In the genomic region with DNA sequence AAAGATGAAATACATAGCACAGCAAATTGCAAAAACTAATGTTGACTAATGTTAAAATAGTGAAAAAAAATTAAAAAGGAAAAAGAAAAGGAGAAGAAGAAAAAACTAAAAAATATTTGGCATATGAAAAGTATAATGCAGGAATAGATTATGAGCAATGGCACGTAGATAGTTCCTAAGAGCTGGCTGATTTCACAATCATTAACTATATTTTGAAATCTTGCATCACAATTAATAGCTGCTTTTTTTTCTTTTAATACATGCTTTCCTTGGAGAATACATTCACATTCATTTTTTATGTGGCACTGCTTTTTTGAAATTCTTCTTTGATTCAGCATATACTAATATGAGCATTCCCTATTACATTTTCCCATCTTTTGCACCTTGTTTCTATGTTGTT, we compare ENCODE assay signal across 3 cellular contexts.
A peak's percentile ranks its signal among the peaks of the same experiment; 100 is the strongest.
TF ChIP-seq lines count a peak whose summit lies in the region.

No MANE protein-coding gene starts in this region.

TF ChIP-seq in HepG2, 621 proteins besides CTCF, POLR2A, EP300 and RAD21:
- TF ChIP-seq CEBPB (IDR thresholded peaks at IDR 0.05; ENCODE audit: borderline replicate concordance, low read depth, low read length) (peak; percentile 73), SP2 (CRISPR knock-in tag; IDR thresholded peaks at IDR 0.05) (no peak)

TF ChIP-seq in IMR-90, 13 proteins besides CTCF, POLR2A, EP300 and RAD21:
- TF ChIP-seq CEBPB (IDR thresholded peaks at IDR 0.05; ENCODE audit: low read depth, low read length) (peak; percentile 50), RCOR1 (IDR thresholded peaks at IDR 0.05; ENCODE audit: insufficient replicate concordance, low read length) (no peak), FOS (IDR thresholded peaks at IDR 0.05; ENCODE audit: low read depth, low read length) (no peak)
- TF ChIP-seq, protein P1, sequence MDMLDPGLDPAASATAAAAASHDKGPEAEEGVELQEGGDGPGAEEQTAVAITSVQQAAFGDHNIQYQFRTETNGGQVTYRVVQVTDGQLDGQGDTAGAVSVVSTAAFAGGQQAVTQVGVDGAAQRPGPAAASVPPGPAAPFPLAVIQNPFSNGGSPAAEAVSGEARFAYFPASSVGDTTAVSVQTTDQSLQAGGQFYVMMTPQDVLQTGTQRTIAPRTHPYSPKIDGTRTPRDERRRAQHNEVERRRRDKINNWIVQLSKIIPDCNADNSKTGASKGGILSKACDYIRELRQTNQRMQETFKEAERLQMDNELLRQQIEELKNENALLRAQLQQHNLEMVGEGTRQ (IDR thresholded peaks at IDR 0.05; ENCODE audit: low read depth, low read length), result no peak

TF ChIP-seq in K562, 482 proteins besides CTCF, POLR2A, EP300 and RAD21:
- TF ChIP-seq CBFA2T3 (IDR thresholded peaks at IDR 0.05), result no peak
- TF ChIP-seq CEBPG (CRISPR knock-in tag; IDR thresholded peaks at IDR 0.05), result no peak
- TF ChIP-seq CEBPG (tag; conservative IDR thresholded peaks at IDR 0.05 in 1 of 2, IDR thresholded peaks at IDR 0.05 in 1 of 2), result 0 out of 4 replicates have a peak, but pooled peaks of 1 of the 2 experiments have one; percentile 41
- TF ChIP-seq CEBPB (tag; IDR thresholded peaks at IDR 0.05), result 0 out of 2 replicates have a peak, but pooled peaks have one; percentile 7
